21 cellular contexts compared by ENCODE assay signal in the genomic region with DNA sequence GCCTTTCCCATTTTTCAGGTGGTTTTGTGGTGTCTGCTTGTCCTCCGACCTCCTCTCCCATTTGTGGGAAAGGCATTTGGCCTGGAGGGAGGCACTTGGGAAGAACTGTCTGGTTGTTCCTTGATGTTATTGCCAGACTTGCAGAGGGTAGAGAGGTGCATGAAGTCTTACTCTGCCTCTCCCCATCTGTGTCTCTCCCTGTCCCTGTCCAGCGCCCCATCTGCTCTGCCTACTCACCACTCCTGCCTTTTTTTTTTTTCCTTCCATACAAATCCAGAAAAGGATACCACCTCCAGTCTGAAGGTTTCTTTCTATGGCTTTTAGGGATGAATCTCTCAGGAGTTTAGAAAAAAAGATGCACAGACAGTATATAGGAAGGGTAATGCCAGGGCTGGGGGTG. TPM values are rescaled to one million over a fixed set of nuclear protein-coding genes. Genes with fewer than 3 reads are reported as not detected.
A peak's percentile ranks its signal among the peaks of the same experiment; 100 is the strongest.
DNase-seq lines count a peak whose midpoint lies in the region; ATAC-seq and TF ChIP-seq lines count a peak whose summit lies in the region.
"Had no signal": no experiment of that assay in that cellular context is flagged by ENCODE, and none has a peak within 500 bp of the region (broad histone marks: within the 10 kb centered on the region; RNA-seq: fewer than 3 reads in every experiment).

No MANE protein-coding gene starts in this region.

- CTCF ChIA-PET in A673 (lab: Charles Lee), result no interaction called here

- no peaks in the 10 kb centered on the region for H3K9me3 ChIP-seq in A673 (ENCODE audit: low read depth, low read length, poor library complexity, severe bottlenecking)
- H3K9me3 ChIP-seq: heart left ventricle, mucosa of descending colon had no signal

- intact Hi-C loops in A673 (cut with micrococcal nuclease; ENCODE audit: unreplicated experiment), result no loop called here

- DNase-seq in A673 (ENCODE audit: low spot score) (no peak), DMS 273 treated with DMSO at 0.1 percent for 48 hours (lab: John Stamatoyannopoulos, UW) (peak; percentile 18), nephron progenitor cell (no peak), AG20443 (ENCODE audit: low spot score) (no peak), GM20000 (ENCODE audit: low spot score) (no peak)
- no peak for DNase-seq in effector CD8-positive, alpha-beta T cell (lab: John Stamatoyannopoulos, UW)
- DNase-seq: activated CD8-positive, alpha-beta memory T cell treated with anti-CD3 and anti-CD28 coated beads for 24 hours; activated T-cell treated with anti-CD3 and anti-CD28 coated beads, Interleukin-2, amount 50 U/mL, for 72 hours; DMS79 treated with DMSO at 0.1 percent for 48 hours; GOT3; heart left ventricle; Kasumi-1; left ventricle myocardium superior; mucosa of descending colon; NCI-H1092 treated with DMSO at 0.1 percent for 48 hours; occipital lobe; stimulated activated naive B cell treated with anti-CD40 and anti-IgM and Interleukin-4, amounts not matched to agents 10 μg/mL and 1 μg/mL and 100 μg/mL, for 72 hours had no signal

- no peak for ATAC-seq in HG02678 (IDR thresholded peaks at IDR 0.05; ENCODE audit: unreplicated experiment)
- ATAC-seq: activated CD4-positive, CD25-positive, alpha-beta regulatory T cell treated with anti-CD3 and anti-CD28 coated beads, Interleukin-2, amount 50 U/mL, for 24 hours; activated naive CD4-positive, alpha-beta T cell treated with anti-CD3 and anti-CD28 coated beads, Interleukin-2, amount 50 U/mL, for 72 hours; heart left ventricle; left ventricle myocardium superior; mucosa of descending colon; stimulated activated naive B cell treated with anti-CD40 and anti-IgM and Interleukin-4, amounts not matched to agents 10 μg/mL and 1 μg/mL and 100 μg/mL, for 72 hours had no signal

- BruUV-seq in A673 (replicated peaks; lab: Mats Ljungman, UMichigan), result no TSS peak

- no peaks in the 10 kb centered on the region for H3K27me3 ChIP-seq in A673 (replicated peaks; ENCODE audit: insufficient read depth, low read depth, low read length, poor library complexity)
- H3K27me3 ChIP-seq: heart left ventricle had no signal

- TF ChIP-seq CTCF in A673 (conservative IDR thresholded peaks at IDR 0.05; ENCODE audit: low read depth, low read length) (no peak), brain (conservative IDR thresholded peaks at IDR 0.05) (no peak), nephron progenitor cell (IDR thresholded peaks at IDR 0.05) (no peak), GM20000 (IDR thresholded peaks at IDR 0.05; ENCODE audit: extremely low read depth, missing control alignments) (no peak)

- H3K4me1 Mint-ChIP-seq in brain, result peaks cover 62% of the 10 kb centered on the region
- H3K4me1 Mint-ChIP-seq in nephron progenitor cell, result peaks cover 81% of the 10 kb centered on the region

- peaks cover 14% of the 10 kb centered on the region for H3K4me1 ChIP-seq in A673 (ENCODE audit: insufficient read depth, low read length, poor library complexity, severe bottlenecking)

- H3K27me3 Mint-ChIP-seq in brain (peaks cover 4% of the 10 kb centered on the region), nephron progenitor cell (ENCODE audit: low read depth, poor library complexity) (peaks cover 5% of the 10 kb centered on the region)
- H3K27me3 Mint-ChIP-seq: stimulated activated naive B cell treated with anti-CD40 and anti-IgM and Interleukin-4, amounts not matched to agents 10 μg/mL and 1 μg/mL and 100 μg/mL, for 72 hours had no signal

- H3K27ac ChIP-seq in A673 (ENCODE audit: low read depth, low read length, poor library complexity, severe bottlenecking), result peak overlapping the region; percentile 85

- POLR2A ChIA-PET in A673 (lab: Charles Lee; ENCODE audit: low non-redundant PET), result no interaction called here

- no peaks in the 10 kb centered on the region for H3K9me3 Mint-ChIP-seq in brain
- no peaks in the 10 kb centered on the region for H3K9me3 Mint-ChIP-seq in nephron progenitor cell
- H3K9me3 Mint-ChIP-seq: activated T-cell treated with anti-CD3 and anti-CD28 coated beads, Interleukin-2, amount 50 U/mL, for 72 hours; stimulated activated naive B cell treated with anti-CD40 and anti-IgM and Interleukin-4, amounts not matched to agents 10 μg/mL and 1 μg/mL and 100 μg/mL, for 72 hours had no signal

- H3K36me3 Mint-ChIP-seq in brain (no peaks in the 10 kb centered on the region), nephron progenitor cell (ENCODE audit: low read depth) (peaks cover 15% of the 10 kb centered on the region)

- no peak overlapping the region for H3K4me3 Mint-ChIP-seq in brain
- H3K4me3 Mint-ChIP-seq in nephron progenitor cell, result peak overlapping the region; percentile 2
- H3K4me3 Mint-ChIP-seq: activated T-cell treated with anti-CD3 and anti-CD28 coated beads, Interleukin-2, amount 50 U/mL, for 72 hours; stimulated activated naive B cell treated with anti-CD40 and anti-IgM and Interleukin-4, amounts not matched to agents 10 μg/mL and 1 μg/mL and 100 μg/mL, for 72 hours had no signal

- no peaks in the 10 kb centered on the region for H3K36me3 ChIP-seq in A673 (ENCODE audit: insufficient read depth, low read length, poor library complexity, severe bottlenecking)

- peak overlapping the region in 4 of 5 experiments; percentile 41 to 91 (median 83) for H3K27ac Mint-ChIP-seq in brain
- peak overlapping the region; percentile 99 for H3K27ac Mint-ChIP-seq in nephron progenitor cell
- H3K27ac Mint-ChIP-seq: activated T-cell treated with anti-CD3 and anti-CD28 coated beads, Interleukin-2, amount 50 U/mL, for 72 hours had no signal

- H3K4me3 ChIP-seq in A673 (ENCODE audit: low read depth, low read length, poor library complexity, severe bottlenecking), result no peak overlapping the region
- H3K4me3 ChIP-seq: heart left ventricle, mucosa of descending colon had no signal

RNA-seq across cellular contexts. Expression of gene PPARD, which starts 19.8 kb away (rescaled TPM):
- 13.8 and 15.4 TPM in 2 replicates for total RNA-seq in A673 (2021)
- 17.9 TPM for polyA plus RNA-seq in brain (ENCODE audit: insufficient read depth, low read depth, low replicate concordance)
